25 cellular contexts compared by ENCODE assay signal in genomic region chr2:60523987-60524386, GRCh38. TPM values are rescaled to one million over a fixed set of nuclear protein-coding genes. Genes with fewer than 3 reads are reported as not detected.
"Had no signal": no experiment of that assay in that cellular context is flagged by ENCODE, and none has a peak within 500 bp of the region (broad histone marks: within the 10 kb centered on the region; RNA-seq: fewer than 3 reads in every experiment).

No MANE protein-coding gene starts in this region.

- H3K9me3 ChIP-seq: pancreas, psoas muscle, right atrium auricular region, upper lobe of left lung had no signal

- H3K4me3 Mint-ChIP-seq: activated CD4-positive, alpha-beta memory T cell treated with anti-CD3 and anti-CD28 coated beads for 36 hours; activated CD8-positive, alpha-beta memory T cell treated with anti-CD3 and anti-CD28 coated beads, Interleukin-2, amount 10 ng/mL, durations not matched to agents 7 days and 5 days; activated T-helper 1 cell treated with anti-CD3 and anti-CD28 coated beads, Interleukin-12 subunit alpha, Interleukin-12 subunit beta, Interleukin-2, Interleukin-4 antibody, amounts not matched to agents 30 ng/mL and 10 ng/mL and 1 ng/mL, durations not matched to agents 14 hours and 24 hours and 36 hours; mesothelial cell of epicardium; nephron; T-helper 1 cell treated with Interleukin-12 subunit alpha and Interleukin-12 subunit beta and Interleukin-4 antibody, amounts not matched to agents 30 μg/mL and 1 μg/mL, for 36 hours had no signal

- ATAC-seq: activated CD8-positive, alpha-beta memory T cell treated with anti-CD3 and anti-CD28 coated beads, Interleukin-2, amount 10 ng/mL, durations not matched to agents 7 days and 5 days; activated naive CD4-positive, alpha-beta T cell treated with anti-CD3 and anti-CD28 coated beads, Interleukin-2, amount 50 U/mL, for 72 hours; pancreas; psoas muscle; stimulated activated naive CD8-positive, alpha-beta T cell treated with anti-CD3 and anti-CD28 coated beads, Interleukin-15, Interleukin-2, amounts not matched to agents 100 U/mL and 50 U/mL, for 24 hours had no signal

- H3K4me3 ChIP-seq: lung, pancreas, psoas muscle, right atrium auricular region, upper lobe of left lung had no signal

- H3K4me1 ChIP-seq: psoas muscle, upper lobe of left lung had no signal

- H3K4me1 Mint-ChIP-seq: activated CD8-positive, alpha-beta memory T cell treated with anti-CD3 and anti-CD28 coated beads, Interleukin-2, amount 10 ng/mL, durations not matched to agents 7 days and 5 days had no signal

- DNase-seq: activated CD4-positive, alpha-beta memory T cell treated with anti-CD3 and anti-CD28 coated beads for 36 hours; activated CD4-positive, alpha-beta T cell treated with anti-CD3 and anti-CD28 coated beads for 48 hours; activated CD8-positive, alpha-beta memory T cell treated with anti-CD3 and anti-CD28 coated beads, Interleukin-2, amount 10 ng/mL, durations not matched to agents 7 days and 5 days; activated gamma-delta T cell treated with Interleukin-2 at 50 U/mL for 16 hours; activated T-cell treated with anti-CD3 and anti-CD28 coated beads for 4 hours; aorta; brain microvascular endothelial cell; central memory CD4-positive, alpha-beta T cell; dermis blood vessel endothelial cell; effector CD8-positive, alpha-beta T cell; erythroblast; foreskin fibroblast; pancreas; psoas muscle; stimulated activated CD4-positive, alpha-beta T cell treated with anti-CD3 and anti-CD28 coated beads, Interleukin-4, amount 100 ng/mL, for 24 hours; stimulated activated naive CD8-positive, alpha-beta T cell treated with anti-CD3 and anti-CD28 coated beads, Interleukin-15, Interleukin-2, amounts not matched to agents 100 U/mL and 50 U/mL, for 24 hours; T1000; upper lobe of left lung had no signal

- H3K9me3 Mint-ChIP-seq: activated CD4-positive, alpha-beta memory T cell treated with anti-CD3 and anti-CD28 coated beads for 36 hours; activated naive CD4-positive, alpha-beta T cell treated with anti-CD3 and anti-CD28 coated beads, Interleukin-2, amount 50 U/mL, for 72 hours; activated T-helper 1 cell treated with anti-CD3 and anti-CD28 coated beads, Interleukin-12 subunit alpha, Interleukin-12 subunit beta, Interleukin-2, Interleukin-4 antibody, amounts not matched to agents 30 ng/mL and 10 ng/mL and 1 ng/mL, durations not matched to agents 14 hours and 24 hours and 36 hours; mesothelial cell of epicardium; nephron; T-helper 1 cell treated with Interleukin-12 subunit alpha and Interleukin-12 subunit beta and Interleukin-4 antibody, amounts not matched to agents 30 μg/mL and 1 μg/mL, for 36 hours had no signal

- H3K36me3 ChIP-seq: brain microvascular endothelial cell, pancreas, right atrium auricular region, upper lobe of left lung had no signal

- H3K27me3 ChIP-seq: brain microvascular endothelial cell, pancreas, right atrium auricular region had no signal

- H3K36me3 Mint-ChIP-seq: activated CD4-positive, alpha-beta memory T cell treated with anti-CD3 and anti-CD28 coated beads for 36 hours; activated CD8-positive, alpha-beta memory T cell treated with anti-CD3 and anti-CD28 coated beads, Interleukin-2, amount 10 ng/mL, durations not matched to agents 7 days and 5 days; activated naive CD4-positive, alpha-beta T cell treated with anti-CD3 and anti-CD28 coated beads, Interleukin-2, amount 50 U/mL, for 72 hours had no signal

- H3K27ac ChIP-seq: brain microvascular endothelial cell, pancreas, psoas muscle, right atrium auricular region, upper lobe of left lung had no signal

- H3K27ac Mint-ChIP-seq: activated CD4-positive, alpha-beta memory T cell treated with anti-CD3 and anti-CD28 coated beads for 36 hours; activated CD8-positive, alpha-beta memory T cell treated with anti-CD3 and anti-CD28 coated beads, Interleukin-2, amount 10 ng/mL, durations not matched to agents 7 days and 5 days; activated naive CD4-positive, alpha-beta T cell treated with anti-CD3 and anti-CD28 coated beads, Interleukin-2, amount 50 U/mL, for 72 hours; activated T-helper 1 cell treated with anti-CD3 and anti-CD28 coated beads, Interleukin-12 subunit alpha, Interleukin-12 subunit beta, Interleukin-2, Interleukin-4 antibody, amounts not matched to agents 30 ng/mL and 10 ng/mL and 1 ng/mL, durations not matched to agents 14 hours and 24 hours and 36 hours; T-helper 1 cell treated with Interleukin-12 subunit alpha and Interleukin-12 subunit beta and Interleukin-4 antibody, amounts not matched to agents 30 μg/mL and 1 μg/mL, for 36 hours had no signal

RNA-seq across cellular contexts. Expression of gene BCL11A, which starts 29.5 kb away (rescaled TPM):
- total RNA-seq: activated CD4-positive, alpha-beta memory T cell treated with anti-CD3 and anti-CD28 coated beads for 36 hours; activated CD8-positive, alpha-beta memory T cell treated with anti-CD3 and anti-CD28 coated beads, Interleukin-2, amount 10 ng/mL, durations not matched to agents 7 days and 5 days; activated T-helper 1 cell treated with anti-CD3 and anti-CD28 coated beads, Interleukin-12 subunit alpha, Interleukin-12 subunit beta, Interleukin-2, Interleukin-4 antibody, amounts not matched to agents 30 ng/mL and 10 ng/mL and 1 ng/mL, durations not matched to agents 14 hours and 24 hours and 36 hours had no signal
